ENCODE assay signal across 8 cellular contexts in genomic region chr5:130897537-130898195, GRCh38.
DNase-seq lines count a peak whose midpoint lies in the region; ATAC-seq and TF ChIP-seq lines count a peak whose summit lies in the region.
"Not testable (repeated sequence)": the region's sequence is repeated elsewhere in the genome, so short reads cannot be mapped to it uniquely, and the experiment has no call there.

No MANE protein-coding gene starts in this region.

- intact Hi-C loops in left colon (cut with DNase I, micrococcal nuclease) = not testable (repeated sequence)

- not testable (repeated sequence) for H3K9ac ChIP-seq in HUES48 (ENCODE audit: low read depth, low read length)

- H3K27ac Mint-ChIP-seq in chondrocyte (ENCODE audit: unreplicated experiment) (peak overlapping the region; percentile 22), type B pancreatic cell (peak overlapping the region; percentile 83)

- not testable (repeated sequence) for H3K27me3 Mint-ChIP-seq in chondrocyte (ENCODE audit: low read depth); type B pancreatic cell

- H3K4me3 ChIP-seq in HUES48 (ENCODE audit: low read depth, low read length) = peak overlapping the region; percentile 43

- peaks cover 28% of the 10 kb centered on the region for H3K9me3 Mint-ChIP-seq in chondrocyte (ENCODE audit: low read depth)
- H3K9me3 Mint-ChIP-seq in type B pancreatic cell = not testable (repeated sequence)

- H3K36me3 ChIP-seq in HUES48 (ENCODE audit: control insufficient read depth, insufficient read depth, low read length) = not testable (repeated sequence)

- H3K27ac ChIP-seq in HUES48 (ENCODE audit: low read depth, low read length) = not testable (repeated sequence)

- DNase-seq in DMS 273 (lab: John Stamatoyannopoulos, UW; ENCODE audit: unreplicated experiment) (peak; percentile 33), NCI-H2029 (lab: John Stamatoyannopoulos, UW) (peak; percentile 49), NCI-H510A treated with DMSO at 0.1 percent for 48 hours (lab: John Stamatoyannopoulos, UW) (peak; percentile 52), RPMI8226 (peak; percentile 84), left colon (peak; percentile 64 to 69)
- not testable (repeated sequence) for DNase-seq in chondrocyte (ENCODE audit: low spot score); type B pancreatic cell (ENCODE audit: extremely low spot score, unreplicated experiment)

- not testable (repeated sequence) for H3K4me1 ChIP-seq in HUES48 (ENCODE audit: control insufficient read depth, insufficient read depth, low read length)

- ATAC-seq in left colon = peak; percentile 95

- H3K4me3 Mint-ChIP-seq in chondrocyte (ENCODE audit: unreplicated experiment) (peak overlapping the region; percentile 74), type B pancreatic cell (peak overlapping the region; percentile 74)

- not testable (repeated sequence) for H3K4me1 Mint-ChIP-seq in chondrocyte (ENCODE audit: low read depth); type B pancreatic cell (ENCODE audit: unreplicated experiment)

- TF ChIP-seq CTCF in chondrocyte (IDR thresholded peaks at IDR 0.05); type B pancreatic cell (conservative IDR thresholded peaks at IDR 0.05): not testable (repeated sequence)

- H3K36me3 Mint-ChIP-seq in chondrocyte (ENCODE audit: low read depth); type B pancreatic cell: not testable (repeated sequence)

- not testable (repeated sequence) for H3K27me3 ChIP-seq in HUES48 (ENCODE audit: control insufficient read depth, insufficient read depth, low read length)

- not testable (repeated sequence) for H3K9me3 ChIP-seq in HUES48 (ENCODE audit: control insufficient read depth, insufficient read depth, low read length)
